In genomic region chr2:15563227-15564100, GRCh38 we compare ENCODE assay signal across 23 cellular contexts. TPM values are rescaled to one million over a fixed set of nuclear protein-coding genes. Genes with fewer than 3 reads are reported as not detected.
DNase-seq lines count a peak whose midpoint lies in the region; ATAC-seq and TF ChIP-seq lines count a peak whose summit lies in the region.
"Had no signal": no experiment of that assay in that cellular context is flagged by ENCODE, and none has a peak within 500 bp of the region (broad histone marks: within the 10 kb centered on the region; RNA-seq: fewer than 3 reads in every experiment).

No MANE protein-coding gene starts in this region.

- no peak for ATAC-seq in activated T-helper 17 cell treated with anti-CD3 and anti-CD28 coated beads, Interleukin-2, amount 50 U/mL, for 72 hours (replicated peaks)
- no peak for ATAC-seq in HG02938 (IDR thresholded peaks at IDR 0.05; ENCODE audit: unreplicated experiment)
- no peak for ATAC-seq in GM19455 (IDR thresholded peaks at IDR 0.05; ENCODE audit: unreplicated experiment)
- ATAC-seq: gastrocnemius medialis, GM12878, left colon, Panc1 had no signal

- TF ChIP-seq CTCF in nephron (IDR thresholded peaks at IDR 0.05; ENCODE audit: unreplicated experiment in 3 of 3), result no peak

- no peak overlapping the region for H3K27ac Mint-ChIP-seq in T-helper 1 cell treated with Interleukin-12 subunit alpha and Interleukin-12 subunit beta and Interleukin-4 antibody, amounts not matched to agents 30 μg/mL and 1 μg/mL, for 36 hours
- peak overlapping the region in 2 of 3 donors; percentile 15 to 77 for H3K27ac Mint-ChIP-seq in IgD-negative memory B cell
- peak overlapping the region; percentile 96 for H3K27ac Mint-ChIP-seq in activated T-helper 17 cell treated with anti-CD3 and anti-CD28 coated beads, Interleukin-2, amount 50 U/mL, for 72 hours
- H3K27ac Mint-ChIP-seq in nephron, result peak overlapping the region; percentile 42 to 98 (median 75)

- H3K4me1 Mint-ChIP-seq in T-helper 1 cell treated with Interleukin-12 subunit alpha and Interleukin-12 subunit beta and Interleukin-4 antibody, amounts not matched to agents 30 μg/mL and 1 μg/mL, for 36 hours (ENCODE audit: low read depth), result peaks cover 28% of the 10 kb centered on the region
- H3K4me1 Mint-ChIP-seq in IgD-negative memory B cell, result peaks cover 21 to 29% (median 24%) of the 10 kb centered on the region in 3 donors
- peaks cover 23% of the 10 kb centered on the region for H3K4me1 Mint-ChIP-seq in activated T-helper 17 cell treated with anti-CD3 and anti-CD28 coated beads, Interleukin-2, amount 50 U/mL, for 72 hours
- H3K4me1 Mint-ChIP-seq in nephron, result peaks cover 36% of the 10 kb centered on the region

- peak overlapping the region; percentile 22 for H3K4me3 Mint-ChIP-seq in T-helper 1 cell treated with Interleukin-12 subunit alpha and Interleukin-12 subunit beta and Interleukin-4 antibody, amounts not matched to agents 30 μg/mL and 1 μg/mL, for 36 hours
- peak overlapping the region in 2 of 4 donors; percentile 57 to 95 for H3K4me3 Mint-ChIP-seq in IgD-negative memory B cell
- peak overlapping the region; percentile 96 for H3K4me3 Mint-ChIP-seq in activated T-helper 17 cell treated with anti-CD3 and anti-CD28 coated beads, Interleukin-2, amount 50 U/mL, for 72 hours
- peak overlapping the region; percentile 52 to 74 (median 59) for H3K4me3 Mint-ChIP-seq in nephron

- no peaks in the 10 kb centered on the region for H3K9me3 Mint-ChIP-seq in T-helper 1 cell treated with Interleukin-12 subunit alpha and Interleukin-12 subunit beta and Interleukin-4 antibody, amounts not matched to agents 30 μg/mL and 1 μg/mL, for 36 hours
- H3K9me3 Mint-ChIP-seq in IgD-negative memory B cell, result peaks cover 0 to 2% (median 0%) of the 10 kb centered on the region in 3 donors
- peaks cover 3% of the 10 kb centered on the region for H3K9me3 Mint-ChIP-seq in activated T-helper 17 cell treated with anti-CD3 and anti-CD28 coated beads, Interleukin-2, amount 50 U/mL, for 72 hours
- H3K9me3 Mint-ChIP-seq in nephron, result no peaks in the 10 kb centered on the region
- H3K9me3 Mint-ChIP-seq: stimulated activated naive CD8-positive, alpha-beta T cell treated with anti-CD3 and anti-CD28 coated beads, Interleukin-15, Interleukin-2, amounts not matched to agents 100 ng/mL and 50 ng/mL, for 24 hours had no signal

- H3K27me3 Mint-ChIP-seq in T-helper 1 cell treated with Interleukin-12 subunit alpha and Interleukin-12 subunit beta and Interleukin-4 antibody, amounts not matched to agents 30 μg/mL and 1 μg/mL, for 36 hours (ENCODE audit: low read depth), result no peaks in the 10 kb centered on the region
- H3K27me3 Mint-ChIP-seq in IgD-negative memory B cell (no peaks in the 10 kb centered on the region), nephron (ENCODE audit: low read depth) (peaks cover 4% of the 10 kb centered on the region)
- H3K27me3 Mint-ChIP-seq in activated T-helper 17 cell treated with anti-CD3 and anti-CD28 coated beads, Interleukin-2, amount 50 U/mL, for 72 hours, result peaks cover 3% of the 10 kb centered on the region

- DNase-seq in T-helper 1 cell, result no peak
- DNase-seq in GM19238 (ENCODE audit: insufficient read length, low spot score), result no peak
- DNase-seq: activated naive CD4-positive, alpha-beta T cell treated with Interleukin-2 at 50 U/mL for 16 hours; anterior cingulate cortex; dermis blood vessel endothelial cell; EL; gastrocnemius medialis; GOT3; NCI-H1092 treated with DMSO at 0.1 percent for 48 hours; NCI-H187 treated with DMSO at 0.1 percent for 48 hours; NCI-H524; occipital lobe; T-helper 2 cell had no signal

- H3K36me3 Mint-ChIP-seq in T-helper 1 cell treated with Interleukin-12 subunit alpha and Interleukin-12 subunit beta and Interleukin-4 antibody, amounts not matched to agents 30 μg/mL and 1 μg/mL, for 36 hours (ENCODE audit: low read depth), result no peaks in the 10 kb centered on the region
- peaks cover 5% of the 10 kb centered on the region for H3K36me3 Mint-ChIP-seq in IgD-negative memory B cell
- no peaks in the 10 kb centered on the region for H3K36me3 Mint-ChIP-seq in activated T-helper 17 cell treated with anti-CD3 and anti-CD28 coated beads, Interleukin-2, amount 50 U/mL, for 72 hours (ENCODE audit: low read depth)
- H3K36me3 Mint-ChIP-seq in nephron (ENCODE audit: low read depth), result no peaks in the 10 kb centered on the region

RNA-seq across cellular contexts. Expression of gene NBAS, which starts 2.3 kb away (rescaled TPM):
- polyA plus RNA-seq in IgD-negative memory B cell, result 12.6 TPM
- total RNA-seq in activated T-helper 17 cell treated with anti-CD3 and anti-CD28 coated beads, Interleukin-2, amount 50 U/mL, for 72 hours, result 10 to 100 TPM; 36.3 to 39.5 TPM

RNA-seq across cellular contexts. Expression of gene DDX1, which starts 28.2 kb away (rescaled TPM):
- 38.0 TPM for polyA plus RNA-seq in IgD-negative memory B cell
- 10 to 100 TPM; 41.1 to 95.2 TPM for total RNA-seq in activated T-helper 17 cell treated with anti-CD3 and anti-CD28 coated beads, Interleukin-2, amount 50 U/mL, for 72 hours
